ENCODE assay signal across 9 cellular contexts in the genomic region with DNA sequence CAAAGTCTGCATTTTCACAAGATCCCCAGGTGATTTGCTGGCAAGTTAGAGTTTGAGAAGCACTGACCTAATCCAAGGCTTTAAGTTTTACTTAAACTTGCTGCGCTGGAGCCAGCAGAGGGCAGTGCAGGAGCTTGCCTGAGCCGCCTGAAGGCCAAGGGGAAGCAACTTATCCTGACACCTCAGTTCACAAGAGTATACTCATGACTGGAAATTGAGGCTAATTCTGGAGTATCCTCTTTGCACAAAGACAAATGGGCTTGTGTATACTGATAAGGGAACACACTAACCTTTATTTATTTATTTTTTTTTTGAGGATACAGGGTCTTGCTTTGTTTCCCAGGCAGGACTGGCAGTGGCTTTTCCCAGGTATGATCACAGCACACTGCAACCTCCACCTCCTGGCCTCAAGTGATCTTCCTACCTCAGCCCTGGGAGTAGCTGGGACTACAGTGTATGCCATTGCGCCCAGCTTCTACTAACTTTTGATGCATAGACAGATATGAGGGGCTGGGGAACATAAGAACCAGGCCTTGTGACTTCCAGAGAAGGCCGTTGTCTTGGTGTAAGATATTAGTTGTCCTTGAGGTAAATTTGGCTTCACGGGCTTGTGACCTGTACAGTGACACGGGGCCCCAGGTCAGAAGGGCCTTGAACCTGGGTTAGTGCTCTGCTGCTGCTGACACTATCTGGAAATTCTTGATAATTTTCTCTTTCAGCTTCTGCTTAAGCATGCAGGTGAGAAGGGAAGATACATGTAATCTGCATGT. TPM values are rescaled to one million over a fixed set of nuclear protein-coding genes. Genes with fewer than 3 reads are reported as not detected.
DNase-seq lines count a peak whose midpoint lies in the region; ATAC-seq and TF ChIP-seq lines count a peak whose summit lies in the region.
"Had no signal": no experiment of that assay in that cellular context is flagged by ENCODE, and none has a peak within 500 bp of the region (broad histone marks: within the 10 kb centered on the region; RNA-seq: fewer than 3 reads in every experiment).

No MANE protein-coding gene starts in this region.

- no peaks in the 10 kb centered on the region for H3K79me2 ChIP-seq in KMS-11 (ENCODE audit: insufficient read depth, low read depth)

- no peaks in the 10 kb centered on the region for H3K27me3 ChIP-seq in KMS-11 (ENCODE audit: insufficient read depth, low read depth)
- no peaks in the 10 kb centered on the region for H3K27me3 ChIP-seq in adrenal gland
- H3K27me3 ChIP-seq in left ventricle myocardium inferior (ENCODE audit: low read depth), result peaks cover 49% of the 10 kb centered on the region

- H3K4me3 Mint-ChIP-seq in T-cell, result peak overlapping the region in 1 of 3 donors; percentile 1

- peak overlapping the region; percentile 32 for H2AFZ ChIP-seq in KMS-11 (ENCODE audit: low read depth)

- no peaks in the 10 kb centered on the region for H3K27me3 Mint-ChIP-seq in T-cell

- peak; percentile 100 for TF ChIP-seq CTCF in KMS-11 (conservative IDR thresholded peaks at IDR 0.05; ENCODE audit: low read depth, low read length)
- peak; percentile 43 to 71 (median 60) for TF ChIP-seq CTCF in adrenal gland (IDR thresholded peaks at IDR 0.05)
- TF ChIP-seq CTCF in left ventricle myocardium inferior (IDR thresholded peaks at IDR 0.05; ENCODE audit: borderline replicate concordance), result peak; percentile 78

- no peak overlapping the region for H3K4me3 ChIP-seq in KMS-11 (IDR thresholded peaks at IDR 0.05; ENCODE audit: insufficient read depth, low read depth, low read length)
- H3K4me3 ChIP-seq in adrenal gland, result no peak overlapping the region
- no peak overlapping the region for H3K4me3 ChIP-seq in left ventricle myocardium inferior
- H3K4me3 ChIP-seq in skeletal muscle cell (ENCODE audit: low read depth, low read length), result no peak overlapping the region

- no peak for TF ChIP-seq POLR2A in adrenal gland (IDR thresholded peaks at IDR 0.05)

- H3K9me3 ChIP-seq in adrenal gland (replicated peaks in 1 of 3) (no peaks in the 10 kb centered on the region), left ventricle myocardium inferior (replicated peaks) (no peaks in the 10 kb centered on the region)

- POLR2A ChIA-PET in T-cell (lab: Charles Lee), result interaction anchor here (0.5 to 0.9 kb wide), 3 partner anchors 18 to 346 kb away, joined by 3 read pairs; no protein-coding TSS in a partner anchor

- 29 to 38% (median 32%) methylated on average over 3 to 6 of the region's 6 CpGs for WGBS in adrenal gland, 4 donors

- peak; percentile 81 for DNase-seq in D341Med (ENCODE audit: low spot score)
- peak; percentile 46 to 79 (median 69) for DNase-seq in T-cell
- DNase-seq in adrenal gland, result peak; percentile 54 to 80 (median 70)
- DNase-seq in left ventricle myocardium inferior, result peak; percentile 66
- DNase-seq in skeletal muscle cell (ENCODE audit: low read depth), result peak; percentile 13

- no peaks in the 10 kb centered on the region for H3K9me3 Mint-ChIP-seq in T-cell

- H3K4me1 ChIP-seq in KMS-11 (ENCODE audit: low read depth, poor library complexity, severe bottlenecking) (peaks cover 61% of the 10 kb centered on the region), adrenal gland (replicated peaks in 1 of 2) (no peaks in the 10 kb centered on the region), left ventricle myocardium inferior (no peaks in the 10 kb centered on the region)

- H3K27ac ChIP-seq in KMS-11 (peak overlapping the region; percentile 65), adrenal gland (no peak overlapping the region), left ventricle myocardium inferior (replicated peaks) (no peak overlapping the region)

- intact Hi-C loops in adrenal gland (cut with DNase I), result loop anchor here in 1 of 2 donors (10.0 kb wide), 2 partner anchors 61 to 279 kb away; a partner anchor contains a TSS
- intact Hi-C loops in left ventricle myocardium inferior (cut with micrococcal nuclease), result no loop called here

- H3K27ac Mint-ChIP-seq in T-cell, result peak overlapping the region; percentile 78 to 85

- peak; percentile 57 for ATAC-seq in GM21423 (IDR thresholded peaks at IDR 0.05; ENCODE audit: unreplicated experiment)
- peak; percentile 77 to 84 (median 80) for ATAC-seq in T-cell (replicated peaks in 1 of 4)
- no peak for ATAC-seq in HG02623 (IDR thresholded peaks at IDR 0.05; ENCODE audit: unreplicated experiment)

- peaks cover 9 to 18% (median 10%) of the 10 kb centered on the region in 3 donors for H3K4me1 Mint-ChIP-seq in T-cell

- H3K36me3 ChIP-seq in KMS-11 (ENCODE audit: insufficient read depth), result no peaks in the 10 kb centered on the region
- no peaks in the 10 kb centered on the region for H3K36me3 ChIP-seq in adrenal gland (replicated peaks in 1 of 2)
- no peaks in the 10 kb centered on the region for H3K36me3 ChIP-seq in left ventricle myocardium inferior

- H4K20me1 ChIP-seq in KMS-11 (ENCODE audit: insufficient read depth), result no peaks in the 10 kb centered on the region

- H3K4me2 ChIP-seq in KMS-11, result peak overlapping the region; percentile 61

- CTCF ChIA-PET in T-cell (lab: Charles Lee), result interaction anchor here (0.5 to 3.2 kb wide), 35 partner anchors 8 to 475 kb away, joined by 3 to 30 read pairs (median 3); a partner anchor contains a TSS

- peak overlapping the region; percentile 19; the same call in 1 of the 2 replicates for H3K9ac ChIP-seq in KMS-11

- H3K36me3 Mint-ChIP-seq in T-cell, result peaks cover 35% of the 10 kb centered on the region

RNA-seq across cellular contexts. Expression of a gene that starts 29.0 kb away (rescaled TPM):
- 10 to 100 TPM; 19.4 to 38.7 (median 30.7) TPM for total RNA-seq in T-cell
- 1 to 10 TPM in 2 of 8 donors, under 1 TPM in 5, not detected in 1; 0.14 to 1.6 (median 0.42) TPM for total RNA-seq in adrenal gland
- polyA plus RNA-seq in adrenal gland, result under 1 TPM; 0.07 to 0.16 (median 0.10) TPM
- not detected for total RNA-seq in left ventricle myocardium inferior
- total RNA-seq: frontal cortex had no signal

RNA-seq across cellular contexts. Expression of a gene that starts 35.8 kb away (rescaled TPM):
- 100 to 1,000 TPM; 249 to 393 (median 273) TPM for total RNA-seq in T-cell
- total RNA-seq in adrenal gland, result 1 to 10 TPM in 7 of 8 donors, not detected in 1; 1.5 to 8.4 (median 4.7) TPM
- polyA plus RNA-seq in adrenal gland, result 1 to 10 TPM; 3.0 to 9.0 (median 3.4) TPM
- 1.3 TPM for total RNA-seq in left ventricle myocardium inferior

Comparison
In these comparisons a context has a peak if more than half of its experiments do, and no peak if none do; other contexts are left out.
1. DNase-seq: peak in every context shown above with its lines; median percentile 81 in D341Med; 70 in adrenal gland; 69 in T-cell; 66 in left ventricle myocardium inferior; 13 in skeletal muscle cell.
2. RNA of a gene that starts 29.0 kb away (total RNA-seq): 19.4 to 38.7 TPM in T-cell; 0.14 to 1.6 TPM in adrenal gland and not detected in left ventricle myocardium inferior (single experiment); every median in the first group is over 4 times any median in the second.
3. RNA of a gene that starts 35.8 kb away (total RNA-seq): 249 to 393 TPM in T-cell; 1.5 to 8.4 TPM in adrenal gland and 1.3 TPM in left ventricle myocardium inferior (single experiment); every median in the first group is over 10 times any median in the second.
4. Peak in every context shown above with its lines, with median percentiles within 50 percentile points of each other: CTCF ChIP-seq.